Comparison of ENCODE assay signal across 27 cellular contexts in the genomic region with DNA sequence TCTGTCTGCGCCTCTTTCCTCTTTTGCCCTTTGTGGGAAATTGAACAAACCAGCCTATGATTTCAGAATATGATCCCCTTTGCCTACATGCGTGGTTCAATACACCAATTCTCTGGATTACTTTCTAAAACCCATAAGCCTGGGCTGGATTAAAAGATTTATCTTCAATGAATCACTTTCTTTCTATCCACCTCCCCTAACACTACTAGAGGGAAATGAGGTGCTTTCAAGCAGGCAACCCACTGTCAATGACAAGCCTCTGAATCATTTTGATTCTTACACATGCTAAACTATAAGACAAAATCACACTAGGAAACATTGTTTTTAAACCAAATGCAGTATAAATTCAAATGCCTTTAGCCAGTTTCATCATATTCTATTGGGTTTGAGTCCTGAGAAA.
"Had no signal": no experiment of that assay in that cellular context is flagged by ENCODE, and none has a peak within 500 bp of the region (broad histone marks: within the 10 kb centered on the region; RNA-seq: fewer than 3 reads in every experiment).

No MANE protein-coding gene starts in this region.

- H3K9me3 ChIP-seq: esophagus muscularis mucosa, lower lobe of right lung, neutrophil, pancreas, right lobe of liver, stomach, thyroid gland, vagina had no signal

- H3K27ac Mint-ChIP-seq: immature natural killer cell; memory B cell; natural killer cell; stimulated activated effector memory CD8-positive, alpha-beta T cell treated with anti-CD3 and anti-CD28 coated beads, Interleukin-12 subunit alpha, Interleukin-12 subunit beta, amount 100 ng/mL, for 72 hours had no signal

- H3K27ac ChIP-seq: dorsolateral prefrontal cortex, epithelial cell of prostate, esophagus muscularis mucosa, lower lobe of right lung, neutrophil, pancreas, right lobe of liver, stomach, thyroid gland, vagina had no signal

- H3K4me3 ChIP-seq: dorsolateral prefrontal cortex, esophagus muscularis mucosa, lower lobe of right lung, pancreas, right lobe of liver, smooth muscle cell, stomach, thyroid gland, vagina had no signal

- DNase-seq: dorsolateral prefrontal cortex; effector CD4-positive, alpha-beta T cell; hypothalamus; immature natural killer cell; islet precursor cell; kidney glomerular epithelial cell; left ventricle myocardium superior; lower lobe of right lung; natural killer cell; pancreas; right lobe of liver; stimulated activated CD4-positive, alpha-beta T cell treated with anti-CD3 and anti-CD28 coated beads, Interleukin-12 subunit alpha, Interleukin-12 subunit beta, amount 100 ng/mL, for 4 hours; stimulated activated CD4-positive, alpha-beta T cell treated with anti-CD3 and anti-CD28 coated beads, Interleukin-1b, Interleukin-23, amount 100 ng/mL, for 48 hours; stimulated activated CD4-positive, alpha-beta T cell treated with anti-CD3 and anti-CD28 coated beads, Interleukin-4, amount 100 ng/mL, for 24 hours; stimulated activated naive CD4-positive, alpha-beta T cell treated with Interleukin-2 at 50 U/mL for 16 hours; stomach; thyroid gland; trophoblast cell had no signal

- H3K27me3 ChIP-seq: dorsolateral prefrontal cortex, esophagus muscularis mucosa, pancreas, right lobe of liver, stomach, thyroid gland, vagina had no signal

- ATAC-seq: left ventricle myocardium superior; lower lobe of right lung; natural killer cell; pancreas; right lobe of liver; stimulated activated effector memory CD8-positive, alpha-beta T cell treated with anti-CD3 and anti-CD28 coated beads, Interleukin-12 subunit alpha, Interleukin-12 subunit beta, amount 100 ng/mL, for 72 hours had no signal

- H3K9me3 Mint-ChIP-seq: immature natural killer cell; natural killer cell; stimulated activated effector memory CD8-positive, alpha-beta T cell treated with anti-CD3 and anti-CD28 coated beads, Interleukin-12 subunit alpha, Interleukin-12 subunit beta, amount 100 ng/mL, for 72 hours had no signal

- H3K36me3 Mint-ChIP-seq: immature natural killer cell; memory B cell; natural killer cell; stimulated activated effector memory CD8-positive, alpha-beta T cell treated with anti-CD3 and anti-CD28 coated beads, Interleukin-12 subunit alpha, Interleukin-12 subunit beta, amount 100 ng/mL, for 72 hours had no signal

- H3K4me1 Mint-ChIP-seq: immature natural killer cell; memory B cell; natural killer cell; stimulated activated effector memory CD8-positive, alpha-beta T cell treated with anti-CD3 and anti-CD28 coated beads, Interleukin-12 subunit alpha, Interleukin-12 subunit beta, amount 100 ng/mL, for 72 hours had no signal

- H3K4me1 ChIP-seq: esophagus muscularis mucosa, lower lobe of right lung, pancreas, right lobe of liver, stomach, thyroid gland, vagina had no signal

- H3K4me2 ChIP-seq: smooth muscle cell had no signal

- H3K4me3 Mint-ChIP-seq: immature natural killer cell; memory B cell; natural killer cell; stimulated activated effector memory CD8-positive, alpha-beta T cell treated with anti-CD3 and anti-CD28 coated beads, Interleukin-12 subunit alpha, Interleukin-12 subunit beta, amount 100 ng/mL, for 72 hours had no signal

- FAIRE-seq: colon, frontal cortex, pancreas had no signal

- H3K36me3 ChIP-seq: esophagus muscularis mucosa, lower lobe of right lung, neutrophil, pancreas, right lobe of liver, stomach, thyroid gland, vagina had no signal
